In the genomic region with DNA sequence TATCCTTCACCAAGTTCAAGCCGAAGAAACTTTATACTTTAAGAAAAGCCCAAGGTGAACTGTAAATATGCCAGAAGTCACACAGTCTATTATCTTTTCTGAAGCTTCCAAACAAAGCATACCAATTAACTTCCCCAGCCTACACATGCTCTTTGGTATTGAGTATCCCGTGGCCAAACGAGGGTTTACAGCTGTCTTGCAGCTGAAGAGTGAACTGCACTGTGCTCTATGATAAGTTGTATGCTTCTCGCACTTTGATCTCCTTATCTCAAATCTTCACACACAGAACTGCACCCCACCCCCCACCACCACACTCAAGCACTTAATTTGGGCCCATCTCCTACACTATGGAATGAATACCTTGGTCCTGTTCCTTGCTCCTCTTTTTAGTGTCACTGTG, we compare ENCODE assay signal across 38 cellular contexts.
"Had no signal": no experiment of that assay in that cellular context is flagged by ENCODE, and none has a peak within 500 bp of the region (broad histone marks: within the 10 kb centered on the region; RNA-seq: fewer than 3 reads in every experiment).

No MANE protein-coding gene starts in this region.

- H3K36me3 ChIP-seq: adrenal gland, ascending aorta, breast epithelium, cardiac muscle cell, colonic mucosa, WERI-Rb-1 had no signal

- H3K9me3 ChIP-seq: adrenal gland, colonic mucosa had no signal

- H3K4me3 ChIP-seq: adrenal gland, ascending aorta, breast epithelium, cardiac muscle cell, colonic mucosa had no signal

- H3K27me3 Mint-ChIP-seq: activated B cell treated with CpG ODN at 0.5 μM for 24 hours; activated CD4-positive, alpha-beta memory T cell treated with anti-CD3 and anti-CD28 coated beads for 36 hours; activated CD4-positive, alpha-beta T cell treated with anti-CD3 and anti-CD28 coated beads, Interleukin-2, amount 10 ng/mL, durations not matched to agents 24 days and 14 days; activated CD8-positive, alpha-beta memory T cell treated with anti-CD3 and anti-CD28 coated beads, Interleukin-2, amount 10 ng/mL, durations not matched to agents 7 days and 5 days; activated naive CD4-positive, alpha-beta T cell treated with anti-CD3 and anti-CD28 coated beads, Interleukin-2, amount 50 U/mL, for 24 hours; activated naive CD8-positive, alpha-beta T cell treated with anti-CD3 and anti-CD28 coated beads, Interleukin-2, amount 50 U/mL, for 24 hours; T-helper 17 cell had no signal

- H3K4me1 Mint-ChIP-seq: activated B cell treated with CpG ODN at 0.5 μM for 24 hours; activated CD4-positive, alpha-beta T cell treated with anti-CD3 and anti-CD28 coated beads, Interleukin-2, amount 10 ng/mL, durations not matched to agents 24 days and 14 days; activated CD8-positive, alpha-beta memory T cell treated with anti-CD3 and anti-CD28 coated beads, Interleukin-2, amount 10 ng/mL, durations not matched to agents 7 days and 5 days; activated naive CD4-positive, alpha-beta T cell treated with anti-CD3 and anti-CD28 coated beads, Interleukin-2, amount 50 U/mL, for 24 hours; activated naive CD8-positive, alpha-beta T cell treated with anti-CD3 and anti-CD28 coated beads for 36 hours; activated naive CD8-positive, alpha-beta T cell treated with anti-CD3 and anti-CD28 coated beads, Interleukin-2, amount 50 U/mL, for 24 hours; T-helper 17 cell had no signal

- H3K36me3 Mint-ChIP-seq: activated CD4-positive, alpha-beta memory T cell treated with anti-CD3 and anti-CD28 coated beads for 36 hours; activated CD8-positive, alpha-beta memory T cell treated with anti-CD3 and anti-CD28 coated beads, Interleukin-2, amount 10 ng/mL, durations not matched to agents 7 days and 5 days; activated naive CD4-positive, alpha-beta T cell treated with anti-CD3 and anti-CD28 coated beads, Interleukin-2, amount 50 U/mL, for 24 hours; activated naive CD8-positive, alpha-beta T cell treated with anti-CD3 and anti-CD28 coated beads for 36 hours; brain had no signal

- H3K27me3 ChIP-seq: adrenal gland, ascending aorta, breast epithelium, cardiac muscle cell, colonic mucosa had no signal

- H3K9me3 Mint-ChIP-seq: activated naive CD4-positive, alpha-beta T cell treated with anti-CD3 and anti-CD28 coated beads, Interleukin-2, amount 50 U/mL, for 24 hours had no signal

- H3K4me1 ChIP-seq: adrenal gland, ascending aorta, breast epithelium, colonic mucosa had no signal

- FAIRE-seq: endometrium, endothelial cell of umbilical vein, frontal cortex had no signal

- ATAC-seq: activated CD4-positive, CD25-positive, alpha-beta regulatory T cell treated with anti-CD3 and anti-CD28 coated beads, Interleukin-2, amount 50 U/mL, for 24 hours; activated CD8-positive, alpha-beta memory T cell treated with anti-CD3 and anti-CD28 coated beads, Interleukin-2, amount 10 ng/mL, durations not matched to agents 7 days and 5 days; activated CD8-positive, alpha-beta T cell treated with anti-CD3 and anti-CD28 coated beads, Interleukin-2, amount 10 ng/mL, durations not matched to agents 7 days and 5 days; activated naive CD8-positive, alpha-beta T cell treated with anti-CD3 and anti-CD28 coated beads, Interleukin-2, amount 50 U/mL, for 24 hours; esophagus mucosa; T-helper 17 cell had no signal

- DNase-seq: activated B cell treated with CpG ODN at 0.5 μM for 24 hours; activated CD4-positive, alpha-beta memory T cell treated with anti-CD3 and anti-CD28 coated beads for 36 hours; activated CD4-positive, alpha-beta T cell treated with anti-CD3 and anti-CD28 coated beads, Interleukin-2, amount 10 ng/mL, durations not matched to agents 24 days and 14 days; activated CD8-positive, alpha-beta memory T cell treated with anti-CD3 and anti-CD28 coated beads, Interleukin-2, amount 10 ng/mL, durations not matched to agents 7 days and 5 days; activated CD8-positive, alpha-beta memory T cell treated with anti-CD3 and anti-CD28 coated beads, Interleukin-2, amount 50 U/mL, for 4 hours; activated CD8-positive, alpha-beta T cell treated with anti-CD3 and anti-CD28 coated beads, Interleukin-2, amount 10 ng/mL, durations not matched to agents 7 days and 5 days; activated effector memory CD4-positive, alpha-beta T cell treated with anti-CD3 and anti-CD28 coated beads, Interleukin-2, amount 50 U/mL, for 16 hours; activated naive CD4-positive, alpha-beta T cell treated with anti-CD3 and anti-CD28 coated beads for 36 hours; activated naive CD8-positive, alpha-beta T cell treated with anti-CD3 and anti-CD28 coated beads for 36 hours; activated naive CD8-positive, alpha-beta T cell treated with anti-CD3 and anti-CD28 coated beads, Interleukin-2, amount 50 U/mL, for 24 hours; activated T-cell treated with anti-CD3 and anti-CD28 coated beads, Interleukin-2, amount 50 U/mL, for 1 hour; activated T-cell treated with anti-CD3 and anti-CD28 coated beads, Interleukin-2, amount 50 U/mL, for 48 hours; adrenal gland; amygdala; central memory CD4-positive, alpha-beta T cell; cerebellar nuclear complex; colonic mucosa; effector CD8-positive, alpha-beta T cell; foreskin fibroblast; head of caudate nucleus; T-helper 1 cell; T-helper 17 cell; T1000; WERI-Rb-1 had no signal

- H3K27ac Mint-ChIP-seq: activated B cell treated with CpG ODN at 0.5 μM for 24 hours; activated CD4-positive, alpha-beta memory T cell treated with anti-CD3 and anti-CD28 coated beads for 36 hours; activated CD4-positive, alpha-beta T cell treated with anti-CD3 and anti-CD28 coated beads, Interleukin-2, amount 10 ng/mL, durations not matched to agents 24 days and 14 days; activated CD8-positive, alpha-beta memory T cell treated with anti-CD3 and anti-CD28 coated beads, Interleukin-2, amount 10 ng/mL, durations not matched to agents 7 days and 5 days; activated CD8-positive, alpha-beta T cell treated with anti-CD3 and anti-CD28 coated beads, Interleukin-2, amount 10 ng/mL, durations not matched to agents 7 days and 5 days; activated naive CD4-positive, alpha-beta T cell treated with anti-CD3 and anti-CD28 coated beads for 36 hours; activated naive CD4-positive, alpha-beta T cell treated with anti-CD3 and anti-CD28 coated beads, Interleukin-2, amount 50 U/mL, for 24 hours; activated naive CD8-positive, alpha-beta T cell treated with anti-CD3 and anti-CD28 coated beads for 36 hours; activated naive CD8-positive, alpha-beta T cell treated with anti-CD3 and anti-CD28 coated beads, Interleukin-2, amount 50 U/mL, for 24 hours; activated T-helper 1 cell treated with anti-CD3 and anti-CD28 coated beads, Interleukin-12 subunit alpha, Interleukin-12 subunit beta, Interleukin-2, Interleukin-4 antibody, amounts not matched to agents 30 ng/mL and 10 ng/mL and 1 ng/mL, durations not matched to agents 14 hours and 24 hours and 36 hours; activated T-helper 2 cell treated with anti-CD3 and anti-CD28 coated beads, Interferon-gamma antibody, Interleukin-2, Interleukin-4, amounts not matched to agents 10 μg/mL and 5 μg/mL and 100 μg/mL, durations not matched to agents 14 hours and 24 hours and 36 hours; brain; T-helper 17 cell; T-helper 2 cell treated with Interferon-gamma antibody and Interleukin-4, amounts not matched to agents 5 μg/mL and 100 μg/mL, for 36 hours had no signal

- H3K27ac ChIP-seq: adrenal gland, ascending aorta, breast epithelium, cardiac muscle cell, colonic mucosa, epithelial cell of prostate, WERI-Rb-1 had no signal

- H3K4me3 Mint-ChIP-seq: activated B cell treated with CpG ODN at 0.5 μM for 24 hours; activated CD4-positive, alpha-beta memory T cell treated with anti-CD3 and anti-CD28 coated beads for 36 hours; activated CD4-positive, alpha-beta T cell treated with anti-CD3 and anti-CD28 coated beads, Interleukin-2, amount 10 ng/mL, durations not matched to agents 24 days and 14 days; activated CD8-positive, alpha-beta memory T cell treated with anti-CD3 and anti-CD28 coated beads, Interleukin-2, amount 10 ng/mL, durations not matched to agents 7 days and 5 days; activated CD8-positive, alpha-beta T cell treated with anti-CD3 and anti-CD28 coated beads, Interleukin-2, amount 10 ng/mL, durations not matched to agents 7 days and 5 days; activated naive CD4-positive, alpha-beta T cell treated with anti-CD3 and anti-CD28 coated beads for 36 hours; activated naive CD4-positive, alpha-beta T cell treated with anti-CD3 and anti-CD28 coated beads, Interleukin-2, amount 50 U/mL, for 24 hours; activated naive CD8-positive, alpha-beta T cell treated with anti-CD3 and anti-CD28 coated beads for 36 hours; activated naive CD8-positive, alpha-beta T cell treated with anti-CD3 and anti-CD28 coated beads, Interleukin-2, amount 50 U/mL, for 24 hours; activated T-helper 1 cell treated with anti-CD3 and anti-CD28 coated beads, Interleukin-12 subunit alpha, Interleukin-12 subunit beta, Interleukin-2, Interleukin-4 antibody, amounts not matched to agents 30 ng/mL and 10 ng/mL and 1 ng/mL, durations not matched to agents 14 hours and 24 hours and 36 hours; brain; T-helper 17 cell; T-helper 2 cell treated with Interferon-gamma antibody and Interleukin-4, amounts not matched to agents 5 μg/mL and 100 μg/mL, for 36 hours had no signal
